In the genomic region with DNA sequence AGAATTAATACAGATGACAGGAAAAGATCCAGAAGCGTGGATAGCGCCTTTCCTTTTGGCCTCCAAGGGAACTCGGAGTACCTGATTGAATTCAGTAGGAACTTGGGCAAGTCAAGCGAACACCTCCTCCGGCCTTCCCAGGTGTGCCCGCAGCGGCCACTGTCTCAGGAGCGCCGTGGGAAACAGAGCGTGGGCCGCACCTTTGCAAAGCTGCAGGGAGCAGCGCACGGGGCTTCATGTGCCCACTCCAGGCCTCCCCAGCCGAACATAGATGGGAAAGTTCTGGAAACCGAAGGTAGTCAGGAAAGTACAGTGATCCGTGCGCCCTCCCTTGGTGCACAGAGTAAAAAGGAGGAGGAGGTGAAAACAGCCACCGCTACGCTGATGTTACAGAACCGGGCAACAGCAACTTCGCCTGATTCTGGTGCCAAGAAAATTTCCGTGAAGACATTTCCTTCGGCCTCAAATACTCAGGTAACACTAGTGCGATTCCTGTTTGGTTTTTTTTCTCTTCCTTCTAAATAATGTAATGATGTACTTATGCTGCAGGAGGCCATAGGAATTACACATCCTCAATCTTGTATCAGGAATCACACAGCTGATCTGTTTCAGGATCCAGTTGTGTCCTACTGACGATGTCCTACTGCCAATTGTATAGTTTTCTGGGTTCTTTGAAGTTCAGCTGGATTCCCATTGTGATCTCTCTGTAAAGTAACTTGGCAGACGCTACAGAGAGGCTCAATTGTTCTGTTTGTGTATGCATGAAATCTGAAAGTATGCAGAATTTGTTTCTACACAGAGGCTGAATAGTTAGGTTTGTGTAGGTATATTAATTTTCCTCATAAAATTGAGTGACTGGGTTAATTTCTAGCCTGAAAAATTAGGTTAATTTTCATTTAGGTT, we compare ENCODE assay signal across 1 cellular context.
TF ChIP-seq lines count a peak whose summit lies in the region.

No MANE protein-coding gene starts in this region.

TF ChIP-seq in K562, 482 proteins besides CTCF, POLR2A, EP300 and RAD21 (continued from another document):
- TF ChIP-seq, protein P1, sequence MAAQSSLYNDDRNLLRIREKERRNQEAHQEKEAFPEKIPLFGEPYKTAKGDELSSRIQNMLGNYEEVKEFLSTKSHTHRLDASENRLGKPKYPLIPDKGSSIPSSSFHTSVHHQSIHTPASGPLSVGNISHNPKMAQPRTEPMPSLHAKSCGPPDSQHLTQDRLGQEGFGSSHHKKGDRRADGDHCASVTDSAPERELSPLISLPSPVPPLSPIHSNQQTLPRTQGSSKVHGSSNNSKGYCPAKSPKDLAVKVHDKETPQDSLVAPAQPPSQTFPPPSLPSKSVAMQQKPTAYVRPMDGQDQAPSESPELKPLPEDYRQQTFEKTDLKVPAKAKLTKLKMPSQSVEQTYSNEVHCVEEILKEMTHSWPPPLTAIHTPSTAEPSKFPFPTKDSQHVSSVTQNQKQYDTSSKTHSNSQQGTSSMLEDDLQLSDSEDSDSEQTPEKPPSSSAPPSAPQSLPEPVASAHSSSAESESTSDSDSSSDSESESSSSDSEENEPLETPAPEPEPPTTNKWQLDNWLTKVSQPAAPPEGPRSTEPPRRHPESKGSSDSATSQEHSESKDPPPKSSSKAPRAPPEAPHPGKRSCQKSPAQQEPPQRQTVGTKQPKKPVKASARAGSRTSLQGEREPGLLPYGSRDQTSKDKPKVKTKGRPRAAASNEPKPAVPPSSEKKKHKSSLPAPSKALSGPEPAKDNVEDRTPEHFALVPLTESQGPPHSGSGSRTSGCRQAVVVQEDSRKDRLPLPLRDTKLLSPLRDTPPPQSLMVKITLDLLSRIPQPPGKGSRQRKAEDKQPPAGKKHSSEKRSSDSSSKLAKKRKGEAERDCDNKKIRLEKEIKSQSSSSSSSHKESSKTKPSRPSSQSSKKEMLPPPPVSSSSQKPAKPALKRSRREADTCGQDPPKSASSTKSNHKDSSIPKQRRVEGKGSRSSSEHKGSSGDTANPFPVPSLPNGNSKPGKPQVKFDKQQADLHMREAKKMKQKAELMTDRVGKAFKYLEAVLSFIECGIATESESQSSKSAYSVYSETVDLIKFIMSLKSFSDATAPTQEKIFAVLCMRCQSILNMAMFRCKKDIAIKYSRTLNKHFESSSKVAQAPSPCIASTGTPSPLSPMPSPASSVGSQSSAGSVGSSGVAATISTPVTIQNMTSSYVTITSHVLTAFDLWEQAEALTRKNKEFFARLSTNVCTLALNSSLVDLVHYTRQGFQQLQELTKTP (IDR thresholded peaks at IDR 0.05; ENCODE audit: low read depth in 1 of 2, partially characterized antibody in 2 of 2): no peak
- TF ChIP-seq NONO (IDR thresholded peaks at IDR 0.05; ENCODE audit: low read depth in 2 of 2, low read length in 1 of 2): no peak
- no peak for TF ChIP-seq ZNF263 (CRISPR knock-in tag; IDR thresholded peaks at IDR 0.05; ENCODE audit: borderline replicate concordance)
- TF ChIP-seq WHSC1 (IDR thresholded peaks at IDR 0.05; ENCODE audit: low read length): no peak
- TF ChIP-seq, protein P2, sequence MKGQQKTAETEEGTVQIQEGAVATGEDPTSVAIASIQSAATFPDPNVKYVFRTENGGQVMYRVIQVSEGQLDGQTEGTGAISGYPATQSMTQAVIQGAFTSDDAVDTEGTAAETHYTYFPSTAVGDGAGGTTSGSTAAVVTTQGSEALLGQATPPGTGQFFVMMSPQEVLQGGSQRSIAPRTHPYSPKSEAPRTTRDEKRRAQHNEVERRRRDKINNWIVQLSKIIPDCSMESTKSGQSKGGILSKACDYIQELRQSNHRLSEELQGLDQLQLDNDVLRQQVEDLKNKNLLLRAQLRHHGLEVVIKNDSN (CRISPR knock-in tag; IDR thresholded peaks at IDR 0.05): no peak
